In the genomic region with DNA sequence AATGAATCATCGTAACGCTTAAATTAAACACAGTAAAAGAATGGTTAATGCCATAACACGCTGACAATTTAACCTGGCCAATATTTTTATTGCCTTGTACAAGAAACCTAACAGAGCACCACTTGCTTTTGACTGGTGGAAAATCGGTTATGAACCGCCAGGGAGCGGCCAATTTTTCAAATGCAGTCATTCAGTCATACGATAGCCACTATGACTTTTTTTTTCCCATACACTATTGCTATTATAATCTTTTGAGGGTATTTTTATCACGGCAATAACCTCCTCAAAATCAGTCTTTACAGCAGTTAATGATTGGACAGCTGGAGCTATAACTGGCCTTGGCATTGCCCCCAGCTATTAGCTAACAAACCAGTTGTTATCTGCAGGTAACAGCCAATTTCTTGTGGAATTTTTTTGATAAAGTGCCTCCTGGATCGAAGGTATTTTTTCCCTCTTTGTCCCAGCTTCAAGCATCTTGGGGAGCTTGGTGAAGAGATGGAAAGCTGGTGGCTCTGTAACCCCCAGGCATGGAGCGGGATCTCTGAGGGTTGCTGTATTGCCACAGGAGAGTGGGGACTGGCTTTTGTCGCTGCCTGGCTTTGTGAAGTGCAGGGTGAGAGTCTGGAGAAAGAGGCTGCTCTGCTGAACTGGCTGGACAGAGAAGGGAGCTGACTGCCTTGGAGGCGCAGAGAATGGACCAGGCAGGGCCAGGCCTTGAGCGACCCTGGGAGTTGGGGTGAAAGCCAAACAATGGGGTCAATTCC, we compare ENCODE assay signal across 19 cellular contexts.
DNase-seq lines count a peak whose midpoint lies in the region; ATAC-seq, FAIRE-seq and TF ChIP-seq lines count a peak whose summit lies in the region.
"Had no signal": no experiment of that assay in that cellular context is flagged by ENCODE, and none has a peak within 500 bp of the region (broad histone marks: within the 10 kb centered on the region; RNA-seq: fewer than 3 reads in every experiment).

No MANE protein-coding gene starts in this region.

- H3K36me3 Mint-ChIP-seq in neural progenitor cell: no peaks in the 10 kb centered on the region
- H3K36me3 Mint-ChIP-seq: CD4-positive, CD25-positive, alpha-beta regulatory T cell; CD8-positive, alpha-beta memory T cell had no signal

- H3K9ac ChIP-seq in neural progenitor cell: no peak overlapping the region

- H3K79me2 ChIP-seq in neural progenitor cell (ENCODE audit: low read depth): no peaks in the 10 kb centered on the region

- DNase-seq in islet precursor cell (peak; percentile 48), small intestine (peak; percentile 48), left ventricle myocardium superior (no peak), neural progenitor cell (ENCODE audit: low spot score) (no peak)
- DNase-seq: ACHN; BE2C; C1 segment of cervical spinal cord; CD4-positive, CD25-positive, alpha-beta regulatory T cell; CD8-positive, alpha-beta memory T cell; COR-L47; HCEC 1CT; IMR-90 had no signal

- peaks cover 5% of the 10 kb centered on the region for H3F3A ChIP-seq in neural progenitor cell (ENCODE audit: low read depth)

- H3K9me3 Mint-ChIP-seq in neural progenitor cell: peaks cover 12% of the 10 kb centered on the region

- H3K36me3 ChIP-seq in small intestine (ENCODE audit: control insufficient read depth in 2 of 2, insufficient read depth in 2 of 2, low read length in 2 of 2): no peaks in the 10 kb centered on the region
- no peaks in the 10 kb centered on the region for H3K36me3 ChIP-seq in neural progenitor cell
- H3K36me3 ChIP-seq: BE2C had no signal

- no peak for FAIRE-seq in small intestine (lab: Jason Lieb, UNC)
- FAIRE-seq: G401.6, GM12891, H54, HTR-8/SVneo had no signal

- TF ChIP-seq CTCF in VCaP (conservative IDR thresholded peaks at IDR 0.05): no peak
- TF ChIP-seq CTCF in neural progenitor cell (IDR thresholded peaks at IDR 0.05): no peak

- H3K27me3 ChIP-seq in small intestine (ENCODE audit: control insufficient read depth in 2 of 2, insufficient read depth in 2 of 2, low read length in 2 of 2) (no peaks in the 10 kb centered on the region), neural progenitor cell (no peaks in the 10 kb centered on the region)
- H3K27me3 ChIP-seq: BE2C had no signal

- H3K27ac Mint-ChIP-seq in neural progenitor cell: no peak overlapping the region
- H3K27ac Mint-ChIP-seq: CD4-positive, CD25-positive, alpha-beta regulatory T cell; CD8-positive, alpha-beta memory T cell; GM23338 had no signal

- H3K4me1 ChIP-seq in small intestine (ENCODE audit: control insufficient read depth in 2 of 2, insufficient read depth in 1 of 2, low read depth in 1 of 2, low read length in 1 of 2) (no peaks in the 10 kb centered on the region), neural progenitor cell (peaks cover 2% of the 10 kb centered on the region)
- H3K4me1 ChIP-seq: BE2C had no signal

- no peak overlapping the region for H3K4me3 Mint-ChIP-seq in neural progenitor cell
- H3K4me3 Mint-ChIP-seq: CD8-positive, alpha-beta memory T cell; GM23338 had no signal

- H3K4me2 ChIP-seq in neural progenitor cell: no peak overlapping the region
- H3K4me2 ChIP-seq: GM23338 had no signal

- H3K27ac ChIP-seq in VCaP (peak overlapping the region; percentile 80), small intestine (ENCODE audit: low read depth in 1 of 2, low read length in 1 of 2) (no peak overlapping the region), neural progenitor cell (no peak overlapping the region)

- H3K27me3 Mint-ChIP-seq in neural progenitor cell (ENCODE audit: insufficient read depth, low read depth): peaks cover 2% of the 10 kb centered on the region
- H3K27me3 Mint-ChIP-seq: CD4-positive, CD25-positive, alpha-beta regulatory T cell had no signal

- H4K20me1 ChIP-seq in neural progenitor cell (ENCODE audit: low read depth): no peaks in the 10 kb centered on the region

- H2AFZ ChIP-seq in neural progenitor cell (replicated peaks): no peak overlapping the region
- H2AFZ ChIP-seq: GM23338 had no signal

- H3K9me3 ChIP-seq in small intestine (ENCODE audit: control insufficient read depth, low read depth) (no peaks in the 10 kb centered on the region), neural progenitor cell (ENCODE audit: low read depth) (no peaks in the 10 kb centered on the region)
- H3K9me3 ChIP-seq: BE2C had no signal

- no peaks in the 10 kb centered on the region for H3K4me1 Mint-ChIP-seq in neural progenitor cell
- H3K4me1 Mint-ChIP-seq: CD4-positive, CD25-positive, alpha-beta regulatory T cell; CD8-positive, alpha-beta memory T cell had no signal

- intact Hi-C loops in left ventricle myocardium superior (cut with micrococcal nuclease): no loop called here

- ATAC-seq in HG03159 (IDR thresholded peaks at IDR 0.05; ENCODE audit: unreplicated experiment): no peak
- no peak for ATAC-seq in left ventricle myocardium superior
- ATAC-seq: GM23338 had no signal

- H3K4me3 ChIP-seq in small intestine (ENCODE audit: low read depth in 1 of 2, low read length in 2 of 2): no peak overlapping the region
- no peak overlapping the region for H3K4me3 ChIP-seq in neural progenitor cell
- H3K4me3 ChIP-seq: GM23338 had no signal

- 20 to 61% (median 34%) methylated on average over 13 of the region's 13 CpGs for WGBS in small intestine, 3 donors

Comparison
In these comparisons a context has a peak if more than half of its experiments do, and no peak if none do; other contexts are left out.
1. DNase-seq: peak in islet precursor cell (single experiment) and small intestine (single experiment); none in left ventricle myocardium superior (single experiment) and neural progenitor cell (single experiment).